ENCODE assay signal across 1 cellular context in the genomic region with DNA sequence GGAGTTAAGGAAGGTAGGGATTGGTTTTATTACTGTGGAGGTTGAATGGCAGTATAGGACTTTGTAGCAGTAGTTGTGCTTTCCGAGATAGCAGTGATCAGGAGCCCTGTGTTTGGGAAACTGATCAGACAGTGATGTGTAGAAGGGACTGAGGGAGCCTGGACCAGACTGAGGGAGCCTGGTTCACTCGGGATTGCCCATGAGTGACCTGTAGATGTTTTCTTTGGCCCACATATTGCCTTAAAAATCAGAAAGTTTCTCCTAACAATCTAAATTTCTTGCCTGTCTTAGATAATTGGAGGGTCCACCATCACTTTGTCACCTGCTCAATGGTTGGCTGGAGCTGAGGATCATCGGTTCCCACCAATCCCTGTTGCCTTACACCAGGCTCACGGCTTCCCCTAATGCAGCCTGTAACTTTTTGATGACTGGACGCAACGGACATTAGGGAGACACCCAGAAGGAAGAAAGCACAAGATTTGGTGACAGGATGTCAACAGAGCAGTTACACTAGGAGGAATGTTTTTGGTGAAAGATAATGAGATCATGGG.
TF ChIP-seq lines count a peak whose summit lies in the region.

No MANE protein-coding gene starts in this region.

TF ChIP-seq in HepG2, 621 proteins besides CTCF, POLR2A, EP300 and RAD21 (continued from another document):
- TF ChIP-seq, protein P1, sequence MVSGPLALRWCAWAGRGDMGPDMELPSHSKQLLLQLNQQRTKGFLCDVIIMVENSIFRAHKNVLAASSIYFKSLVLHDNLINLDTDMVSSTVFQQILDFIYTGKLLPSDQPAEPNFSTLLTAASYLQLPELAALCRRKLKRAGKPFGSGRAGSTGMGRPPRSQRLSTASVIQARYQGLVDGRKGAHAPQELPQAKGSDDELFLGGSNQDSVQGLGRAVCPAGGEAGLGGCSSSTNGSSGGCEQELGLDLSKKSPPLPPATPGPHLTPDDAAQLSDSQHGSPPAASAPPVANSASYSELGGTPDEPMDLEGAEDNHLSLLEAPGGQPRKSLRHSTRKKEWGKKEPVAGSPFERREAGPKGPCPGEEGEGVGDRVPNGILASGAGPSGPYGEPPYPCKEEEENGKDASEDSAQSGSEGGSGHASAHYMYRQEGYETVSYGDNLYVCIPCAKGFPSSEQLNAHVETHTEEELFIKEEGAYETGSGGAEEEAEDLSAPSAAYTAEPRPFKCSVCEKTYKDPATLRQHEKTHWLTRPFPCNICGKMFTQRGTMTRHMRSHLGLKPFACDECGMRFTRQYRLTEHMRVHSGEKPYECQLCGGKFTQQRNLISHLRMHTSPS (CRISPR knock-in tag; IDR thresholded peaks at IDR 0.05; ENCODE audit: low read depth): no peak
